ENCODE assay signal across 9 cellular contexts in the genomic region with DNA sequence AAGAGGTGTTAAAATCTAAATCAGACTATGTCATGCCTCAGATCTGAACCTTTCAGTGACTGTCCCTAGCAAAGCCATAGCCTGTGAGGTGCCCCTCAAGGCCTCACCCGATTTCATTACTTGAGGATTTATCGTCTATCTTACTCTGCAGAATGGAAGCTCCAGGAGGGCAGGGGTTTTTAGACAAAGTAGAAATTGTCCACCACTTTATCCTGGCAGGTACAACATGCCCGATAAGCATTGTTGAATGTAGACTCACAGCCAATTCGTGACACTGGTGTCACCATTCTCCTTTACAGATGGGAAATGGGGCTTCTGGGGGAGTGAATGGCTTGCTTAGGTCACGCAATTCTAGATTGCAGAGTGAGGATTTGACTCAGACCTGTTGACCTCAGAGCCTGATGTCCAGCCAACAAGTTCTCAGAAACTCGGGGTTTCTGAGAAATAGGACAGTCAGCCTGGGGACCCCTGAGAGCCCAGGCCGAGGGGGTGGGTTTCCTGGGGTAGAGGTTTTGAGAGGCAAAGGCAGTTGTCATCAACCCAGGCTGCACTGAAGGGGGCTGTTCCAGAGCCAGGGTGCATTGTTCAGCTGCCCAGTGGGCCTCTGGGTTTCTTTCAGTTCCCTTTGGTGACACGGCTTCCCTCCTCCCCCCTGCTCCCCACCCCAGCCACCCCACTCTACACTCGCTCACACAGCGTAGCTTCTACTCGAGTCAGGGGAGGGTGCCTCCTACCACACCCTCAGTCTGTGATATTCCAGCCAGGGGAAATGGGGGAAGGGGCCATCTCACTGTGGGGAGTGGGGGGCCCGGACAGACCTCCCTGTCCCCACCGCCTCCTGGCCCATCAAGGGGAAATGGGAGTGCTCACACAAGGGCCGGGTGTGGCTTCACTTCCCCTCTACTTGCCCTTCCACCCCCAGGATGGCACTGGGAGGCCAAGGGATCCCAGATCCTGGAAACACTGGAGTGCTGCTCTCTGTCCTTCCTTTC. TPM values are rescaled to one million over a fixed set of nuclear protein-coding genes. Genes with fewer than 3 reads are reported as not detected.
DNase-seq lines count a peak whose midpoint lies in the region; ATAC-seq and TF ChIP-seq lines count a peak whose summit lies in the region.
"Had no signal": no experiment of that assay in that cellular context is flagged by ENCODE, and none has a peak within 500 bp of the region (broad histone marks: within the 10 kb centered on the region; RNA-seq: fewer than 3 reads in every experiment).

No MANE protein-coding gene starts in this region.

- no peak overlapping the region for H3K4me3 Mint-ChIP-seq in activated CD4-positive, alpha-beta T cell treated with anti-CD3 and anti-CD28 coated beads, Interleukin-2, amount 10 ng/mL, durations not matched to agents 24 days and 14 days

- H3K27me3 ChIP-seq in spleen (replicated peaks in 1 of 7), result peaks cover 0 to 27% (median 0%) of the 10 kb centered on the region in 7 donors

- peak; percentile 81 for DNase-seq in MV-4-11 (lab: John Stamatoyannopoulos, UW)
- DNase-seq in spleen, result no peak
- no peak for DNase-seq in HUDEP-2 (lab: John Stamatoyannopoulos, UW; ENCODE audit: unreplicated experiment in 76 of 76)
- DNase-seq in NCI-H446 treated with DMSO at 0.1 percent for 48 hours (lab: John Stamatoyannopoulos, UW), result no peak
- DNase-seq in activated CD4-positive, alpha-beta T cell treated with anti-CD3 and anti-CD28 coated beads, Interleukin-2, amount 10 ng/mL, durations not matched to agents 24 days and 14 days, result no peak
- no peak for DNase-seq in GM03348 (ENCODE audit: low spot score)
- DNase-seq: NCI-H524 had no signal

- intact Hi-C loops in spleen (cut with DNase I; ENCODE audit: low total_unique reads), result no loop called here
- intact Hi-C loops in activated CD4-positive, alpha-beta T cell treated with anti-CD3 and anti-CD28 coated beads, Interleukin-2, amount 10 ng/mL, durations not matched to agents 24 days and 14 days (cut with micrococcal nuclease), result no loop called here

- no peaks in the 10 kb centered on the region for H3K9me3 ChIP-seq in spleen

- peaks cover 7% of the 10 kb centered on the region for H3K36me3 Mint-ChIP-seq in activated CD4-positive, alpha-beta T cell treated with anti-CD3 and anti-CD28 coated beads, Interleukin-2, amount 10 ng/mL, durations not matched to agents 24 days and 14 days (ENCODE audit: low read depth)

- H3K27ac ChIP-seq in spleen, result peak overlapping the region in 5 of 8 donors; percentile 26 to 80 (median 62)

- ATAC-seq in GM19025 (IDR thresholded peaks at IDR 0.05; ENCODE audit: low read depth, unreplicated experiment), result peak; percentile 16
- peak; percentile 34 for ATAC-seq in HG02678 (IDR thresholded peaks at IDR 0.05; ENCODE audit: unreplicated experiment)

- peaks cover 5% of the 10 kb centered on the region for H3K9me3 Mint-ChIP-seq in activated CD4-positive, alpha-beta T cell treated with anti-CD3 and anti-CD28 coated beads, Interleukin-2, amount 10 ng/mL, durations not matched to agents 24 days and 14 days

- peak overlapping the region in 1 of 8 donors; percentile 27 for H3K4me3 ChIP-seq in spleen

- H3K27me3 Mint-ChIP-seq in activated CD4-positive, alpha-beta T cell treated with anti-CD3 and anti-CD28 coated beads, Interleukin-2, amount 10 ng/mL, durations not matched to agents 24 days and 14 days, result peaks cover 17% of the 10 kb centered on the region

- H3K4me1 Mint-ChIP-seq in activated CD4-positive, alpha-beta T cell treated with anti-CD3 and anti-CD28 coated beads, Interleukin-2, amount 10 ng/mL, durations not matched to agents 24 days and 14 days, result peaks cover 20% of the 10 kb centered on the region

- peaks cover 19 to 71% (median 63%) of the 10 kb centered on the region in 6 donors for H3K4me1 ChIP-seq in spleen

- H3K36me3 ChIP-seq in spleen, result no peaks in the 10 kb centered on the region

- no peak for TF ChIP-seq CTCF in spleen (IDR thresholded peaks at IDR 0.05 in 8 of 11, conservative IDR thresholded peaks at IDR 0.05 in 3 of 11)

- no peak for TF ChIP-seq POLR2A in spleen (IDR thresholded peaks at IDR 0.05)

- 38 to 57% (median 51%) methylated on average over 13 to 14 of the region's 14 CpGs for whole genome bisulfite sequencing in spleen, 5 donors

- H3K27ac Mint-ChIP-seq in activated CD4-positive, alpha-beta T cell treated with anti-CD3 and anti-CD28 coated beads, Interleukin-2, amount 10 ng/mL, durations not matched to agents 24 days and 14 days, result no peak overlapping the region

RNA-seq across cellular contexts. Expression of a gene that starts 3.1 kb away (rescaled TPM):
- 10 to 100 TPM; 34.7 to 56.3 (median 48.2) TPM for total RNA-seq in spleen
- 10 to 100 TPM; 26.2 to 41.8 (median 41.5) TPM for polyA plus RNA-seq in spleen
- total RNA-seq in activated CD4-positive, alpha-beta T cell treated with anti-CD3 and anti-CD28 coated beads, Interleukin-2, amount 10 ng/mL, durations not matched to agents 24 days and 14 days, result 16.2 and 18.6 TPM in 2 replicates

RNA-seq across cellular contexts. Expression of a gene that starts 24.1 kb away (rescaled TPM):
- under 1 TPM; 0.14 to 0.89 (median 0.72) TPM for total RNA-seq in spleen
- 1 to 10 TPM in 1 of 3 donors, under 1 TPM in 2; 0.06 to 2.1 (median 0.35) TPM for polyA plus RNA-seq in spleen
- total RNA-seq in activated CD4-positive, alpha-beta T cell treated with anti-CD3 and anti-CD28 coated beads, Interleukin-2, amount 10 ng/mL, durations not matched to agents 24 days and 14 days, result 0.09 and 0.17 TPM in 2 replicates
